In the genomic region with DNA sequence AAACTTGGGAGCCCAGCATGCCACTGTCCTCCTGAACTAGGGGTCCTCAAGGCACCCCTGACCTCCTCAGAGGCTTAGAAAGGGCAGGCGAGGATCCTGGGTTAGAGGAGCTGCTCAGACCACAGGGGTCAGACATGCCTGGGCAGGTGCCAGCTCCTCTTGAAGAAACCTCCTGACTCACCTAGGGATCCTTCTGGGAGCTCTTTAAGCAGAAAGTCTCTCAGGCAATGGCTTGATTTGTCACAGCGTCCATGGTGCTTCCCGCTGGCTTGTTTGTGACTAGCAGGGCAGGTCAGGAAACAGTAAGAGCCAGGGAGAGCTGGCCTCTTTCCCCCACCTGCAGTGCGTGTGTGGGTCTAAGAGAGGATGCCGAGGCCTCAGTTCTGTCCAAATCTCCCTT, we compare ENCODE assay signal across 19 cellular contexts.
DNase-seq lines count a peak whose midpoint lies in the region; ATAC-seq, FAIRE-seq and TF ChIP-seq lines count a peak whose summit lies in the region.
"Had no signal": no experiment of that assay in that cellular context is flagged by ENCODE, and none has a peak within 500 bp of the region (broad histone marks: within the 10 kb centered on the region; RNA-seq: fewer than 3 reads in every experiment).

No MANE protein-coding gene starts in this region.

- H3K79me2 ChIP-seq in astrocyte (ENCODE audit: insufficient read depth, low read length) (no peaks in the 10 kb centered on the region), mesendoderm (ENCODE audit: control insufficient read depth, insufficient read depth, low read length) (no peaks in the 10 kb centered on the region)

- no peaks in the 10 kb centered on the region for H3K79me1 ChIP-seq in mesendoderm (ENCODE audit: low read length)

- no peak overlapping the region for H2BK5ac ChIP-seq in mesendoderm (ENCODE audit: low read length)

- WGBS in mesendoderm (ENCODE audit: extremely low coverage, insufficient coverage, low lambda C conversion rate), result no CpG with 5 or more reads among the region's 5 CpGs

- H3K18ac ChIP-seq in mesendoderm (ENCODE audit: low read length), result peak overlapping the region; percentile 13

- TF ChIP-seq CTCF in astrocyte (IDR thresholded peaks at IDR 0.05; ENCODE audit: insufficient read depth, low read depth, low read length), result no peak

- no peak overlapping the region for H3K56ac ChIP-seq in mesendoderm (ENCODE audit: low read length)

- H2BK15ac ChIP-seq in mesendoderm (replicated peaks; ENCODE audit: low read depth), result no peak overlapping the region

- ATAC-seq in activated CD4-positive, CD25-positive, alpha-beta regulatory T cell treated with anti-CD3 and anti-CD28 coated beads, Interleukin-2, amount 50 U/mL, for 24 hours, result no peak
- ATAC-seq: effector memory CD8-positive, alpha-beta T cell; HepG2 had no signal

- H3K4me1 Mint-ChIP-seq in astrocyte (ENCODE audit: low read depth, unreplicated experiment), result peaks cover 9% of the 10 kb centered on the region

- no peak overlapping the region for H2AFZ ChIP-seq in astrocyte (ENCODE audit: low read depth, low read length)

- peaks cover 0 to 31% (median 21%) of the 10 kb centered on the region in 11 experiments; a peak in 18 of 22 replicates for H3K9me3 ChIP-seq in BLaER1 treated with 17β-estradiol and CSF1 and Interleukin-3, amounts not matched to agents 10 nM and 100 nM (replicated peaks in 1 of 11)
- H3K9me3 ChIP-seq in HUES6 (ENCODE audit: control insufficient read depth, insufficient read depth, low read depth, low read length) (no peaks in the 10 kb centered on the region), astrocyte (ENCODE audit: insufficient read depth, low read depth, low read length) (no peaks in the 10 kb centered on the region)
- H3K9me3 ChIP-seq in effector memory CD4-positive, alpha-beta T cell (ENCODE audit: control insufficient read depth, low read length), result no peaks in the 10 kb centered on the region
- H3K9me3 ChIP-seq: tibial artery had no signal

- peaks cover 10% of the 10 kb centered on the region for H3K36me3 Mint-ChIP-seq in astrocyte (ENCODE audit: low read depth, unreplicated experiment)

- no peak overlapping the region for H3K23ac ChIP-seq in mesendoderm (ENCODE audit: low read length)

- peak overlapping the region; percentile 8 for H3K27ac Mint-ChIP-seq in astrocyte (ENCODE audit: unreplicated experiment)
- H3K27ac Mint-ChIP-seq: effector memory CD8-positive, alpha-beta T cell had no signal

- FAIRE-seq in astrocyte (lab: Jason Lieb, UNC), result no peak
- FAIRE-seq: islet of Langerhans had no signal

- H3K27me3 ChIP-seq in BLaER1 treated with 17β-estradiol and CSF1 and Interleukin-3, amounts not matched to agents 10 nM and 100 nM, result no peaks in the 10 kb centered on the region
- H3K27me3 ChIP-seq in HUES6 (ENCODE audit: control insufficient read depth, insufficient read depth, low read length) (no peaks in the 10 kb centered on the region), astrocyte (ENCODE audit: insufficient read depth, low read length) (no peaks in the 10 kb centered on the region), mesendoderm (ENCODE audit: insufficient read depth, low read length, poor library complexity) (no peaks in the 10 kb centered on the region)
- no peaks in the 10 kb centered on the region for H3K27me3 ChIP-seq in effector memory CD4-positive, alpha-beta T cell (replicated peaks; ENCODE audit: control insufficient read depth, insufficient read depth, low read length, poor library complexity, severe bottlenecking)
- H3K27me3 ChIP-seq: tibial artery had no signal

- DNase-seq in astrocyte (ENCODE audit: low read depth) (peak; percentile 29), mesendoderm (no peak), SHP77 treated with DMSO at 0.1 percent for 48 hours (lab: John Stamatoyannopoulos, UW) (no peak), UCSD-AML1 (lab: John Stamatoyannopoulos, UW; ENCODE audit: unreplicated experiment) (no peak)
- DNase-seq in effector memory CD4-positive, alpha-beta T cell, result no peak
- DNase-seq: activated CD4-positive, alpha-beta T cell treated with anti-CD3 and anti-CD28 coated beads, Interleukin-2, amount 10 ng/mL, durations not matched to agents 7 days and 5 days; DMS153; effector memory CD8-positive, alpha-beta T cell; NCI-H1417 treated with DMSO at 0.1 percent for 48 hours; NCI-H526; posterior cingulate gyrus; RPMI8226; T-helper 2 cell had no signal

- no peak overlapping the region for H4K8ac ChIP-seq in mesendoderm (ENCODE audit: low read depth, low read length)

- no peak overlapping the region for H4K5ac ChIP-seq in mesendoderm (ENCODE audit: low read length)

- H3K27me3 Mint-ChIP-seq in astrocyte (ENCODE audit: low read depth, unreplicated experiment), result peaks cover 27% of the 10 kb centered on the region
- H3K27me3 Mint-ChIP-seq: activated CD4-positive, alpha-beta T cell treated with anti-CD3 and anti-CD28 coated beads, Interleukin-2, amount 10 ng/mL, durations not matched to agents 7 days and 5 days; effector memory CD8-positive, alpha-beta T cell had no signal

- H3K4me1 ChIP-seq in BLaER1 treated with 17β-estradiol and CSF1 and Interleukin-3, amounts not matched to agents 10 nM and 100 nM, result peaks cover 14 to 68% (median 67%) of the 10 kb centered on the region in 10 experiments
- H3K4me1 ChIP-seq in HUES6 (ENCODE audit: control insufficient read depth, insufficient read depth, low read length), result peaks cover 8% of the 10 kb centered on the region; the same call in 1 of the 2 replicates
- no peaks in the 10 kb centered on the region for H3K4me1 ChIP-seq in astrocyte (ENCODE audit: insufficient read depth, low read length)
- no peaks in the 10 kb centered on the region for H3K4me1 ChIP-seq in mesendoderm (ENCODE audit: control insufficient read depth, low read depth, low read length)
- no peaks in the 10 kb centered on the region for H3K4me1 ChIP-seq in effector memory CD4-positive, alpha-beta T cell (ENCODE audit: control insufficient read depth, insufficient read depth, low read length, poor library complexity, severe bottlenecking)

- peak overlapping the region in 10 of 11 experiments; percentile 34 to 78 (median 68); a peak in 19 of 22 replicates for H3K4me2 ChIP-seq in BLaER1 treated with 17β-estradiol and CSF1 and Interleukin-3, amounts not matched to agents 10 nM and 100 nM
- H3K4me2 ChIP-seq in astrocyte (ENCODE audit: low read length) (no peak overlapping the region), mesendoderm (ENCODE audit: low read length) (no peak overlapping the region)

- H3K9ac ChIP-seq in BLaER1 treated with 17β-estradiol and CSF1 and Interleukin-3, amounts not matched to agents 10 nM and 100 nM, result peak overlapping the region in 5 of 11 experiments; percentile 7 to 62 (median 14); a peak in 7 of 22 replicates
- no peak overlapping the region for H3K9ac ChIP-seq in HUES6 (ENCODE audit: low read length)
- H3K9ac ChIP-seq in astrocyte (ENCODE audit: low read length), result no peak overlapping the region
- no peak overlapping the region for H3K9ac ChIP-seq in mesendoderm (ENCODE audit: low read length)

- H3K27ac ChIP-seq in BLaER1 treated with 17β-estradiol and CSF1 and Interleukin-3, amounts not matched to agents 10 nM and 100 nM, result peak overlapping the region in 9 of 11 experiments; percentile 52 to 86 (median 83); a peak in 17 of 22 replicates
- H3K27ac ChIP-seq in HUES6 (ENCODE audit: low read depth, low read length) (peak overlapping the region; percentile 73), astrocyte (ENCODE audit: low read depth, low read length) (no peak overlapping the region), mesendoderm (ENCODE audit: low read depth, low read length) (no peak overlapping the region)
- H3K27ac ChIP-seq in effector memory CD4-positive, alpha-beta T cell (ENCODE audit: insufficient read depth, low read length, poor library complexity, severe bottlenecking), result no peak overlapping the region
- H3K27ac ChIP-seq: tibial artery had no signal

- H4K20me1 ChIP-seq in BLaER1 treated with 17β-estradiol and CSF1 and Interleukin-3, amounts not matched to agents 10 nM and 100 nM, result no peaks in the 10 kb centered on the region
- no peaks in the 10 kb centered on the region for H4K20me1 ChIP-seq in astrocyte (ENCODE audit: insufficient read depth, low read length)

- no peak overlapping the region for H3K4me3 ChIP-seq in BLaER1 treated with 17β-estradiol and CSF1 and Interleukin-3, amounts not matched to agents 10 nM and 100 nM
- H3K4me3 ChIP-seq in HUES6 (ENCODE audit: low read depth, low read length), result no peak overlapping the region
- no peak overlapping the region for H3K4me3 ChIP-seq in astrocyte (ENCODE audit: insufficient read depth, low read depth, low read length)
- no peak overlapping the region for H3K4me3 ChIP-seq in mesendoderm (ENCODE audit: low read length)
- no peak overlapping the region for H3K4me3 ChIP-seq in effector memory CD4-positive, alpha-beta T cell (ENCODE audit: insufficient read depth, low read depth, low read length, poor library complexity, severe bottlenecking)
- H3K4me3 ChIP-seq: tibial artery had no signal

- no peak overlapping the region for H2AK5ac ChIP-seq in mesendoderm (ENCODE audit: low read length)

- H3K9me3 Mint-ChIP-seq in astrocyte (ENCODE audit: unreplicated experiment), result peaks cover 3% of the 10 kb centered on the region
- H3K9me3 Mint-ChIP-seq: activated CD4-positive, alpha-beta T cell treated with anti-CD3 and anti-CD28 coated beads, Interleukin-2, amount 10 ng/mL, durations not matched to agents 7 days and 5 days; effector memory CD8-positive, alpha-beta T cell had no signal

- no peak overlapping the region for H3K4me3 Mint-ChIP-seq in astrocyte (ENCODE audit: unreplicated experiment)
- H3K4me3 Mint-ChIP-seq: activated CD4-positive, alpha-beta T cell treated with anti-CD3 and anti-CD28 coated beads, Interleukin-2, amount 10 ng/mL, durations not matched to agents 7 days and 5 days; effector memory CD8-positive, alpha-beta T cell had no signal

- H2BK120ac ChIP-seq in mesendoderm (ENCODE audit: low read depth, low read length), result no peak overlapping the region

- H3K4ac ChIP-seq in mesendoderm (ENCODE audit: low read depth, low read length), result no peak overlapping the region

- H3K36me3 ChIP-seq in BLaER1 treated with 17β-estradiol and CSF1 and Interleukin-3, amounts not matched to agents 10 nM and 100 nM, result peaks cover 0 to 29% (median 1%) of the 10 kb centered on the region in 11 experiments; a peak in 10 of 22 replicates
- H3K36me3 ChIP-seq in HUES6 (ENCODE audit: control insufficient read depth, insufficient read depth, low read length) (no peaks in the 10 kb centered on the region), astrocyte (ENCODE audit: insufficient read depth, low read length) (no peaks in the 10 kb centered on the region), mesendoderm (ENCODE audit: control insufficient read depth, insufficient read depth, low read length) (no peaks in the 10 kb centered on the region)
- H3K36me3 ChIP-seq in effector memory CD4-positive, alpha-beta T cell (ENCODE audit: control insufficient read depth, insufficient read depth, low read length), result no peaks in the 10 kb centered on the region

Comparison
In these comparisons a context has a peak if more than half of its experiments do, and no peak if none do; other contexts are left out.
1. H3K27ac ChIP-seq: peak in BLaER1 treated with 17β-estradiol and CSF1 and Interleukin-3, amounts not matched to agents 10 nM and 100 nM (9 of 11) and HUES6 (single experiment); none in astrocyte (single experiment), mesendoderm (single experiment) and effector memory CD4-positive, alpha-beta T cell (single experiment).
2. H3K4me2 ChIP-seq: peak in BLaER1 treated with 17β-estradiol and CSF1 and Interleukin-3, amounts not matched to agents 10 nM and 100 nM (10 of 11); none in astrocyte (single experiment) and mesendoderm (single experiment).